In the genomic region with DNA sequence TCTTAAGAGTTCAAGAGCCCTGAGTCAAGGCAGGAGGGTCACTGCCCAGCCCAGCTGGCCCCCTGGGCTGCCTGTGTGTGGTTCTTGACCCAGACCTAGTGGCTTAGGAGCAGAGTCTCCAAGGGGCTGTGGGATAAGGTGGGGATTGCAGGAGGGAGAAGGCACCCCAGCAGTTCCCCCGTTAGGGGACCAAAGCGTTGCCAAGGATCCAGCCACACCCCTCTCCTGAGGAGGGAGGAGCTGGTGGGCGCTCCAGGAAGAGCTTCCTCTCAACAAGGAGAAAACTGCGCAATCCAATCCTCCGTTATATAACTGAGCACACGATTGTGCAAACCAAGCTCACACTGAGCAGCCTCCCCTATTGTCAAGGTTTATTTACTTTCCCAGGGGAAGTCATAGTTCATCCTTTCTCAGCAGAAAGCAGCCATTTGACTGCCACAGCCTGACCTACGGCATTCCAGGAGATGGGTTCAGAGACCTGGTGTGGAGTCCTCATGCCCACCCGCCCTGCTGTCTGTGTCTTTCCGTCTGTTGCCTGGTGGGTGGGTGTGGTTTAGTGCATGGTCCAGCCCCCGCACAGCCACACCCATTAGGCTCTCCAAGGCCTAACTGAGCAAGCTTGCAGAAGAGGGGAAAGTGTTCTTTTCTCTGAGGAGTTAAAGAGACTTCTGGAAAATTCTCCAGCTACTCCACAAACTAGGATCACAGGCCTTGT, we compare ENCODE assay signal across 8 cellular contexts. TPM values are rescaled to one million over a fixed set of nuclear protein-coding genes. Genes with fewer than 3 reads are reported as not detected.
DNase-seq lines count a peak whose midpoint lies in the region; ATAC-seq and TF ChIP-seq lines count a peak whose summit lies in the region.

No MANE protein-coding gene starts in this region.

- ATAC-seq in lung (ENCODE audit: insufficient read depth, low FRiP score) (peak; percentile 19), aorta (ENCODE audit: low FRiP score) (peak; percentile 64)

- H3K27ac ChIP-seq in breast epithelium (peak overlapping the region; percentile 67 to 91), lung (ENCODE audit: low read depth in 1 of 2, low read length in 1 of 2) (peak overlapping the region; percentile 10 to 82), aorta (ENCODE audit: low read depth in 1 of 2, low read length in 2 of 2) (no peak overlapping the region)

- H3K27me3 ChIP-seq in breast epithelium: no peaks in the 10 kb centered on the region
- H3K27me3 ChIP-seq in lung (ENCODE audit: control insufficient read depth, insufficient read depth): no peaks in the 10 kb centered on the region
- no peaks in the 10 kb centered on the region for H3K27me3 ChIP-seq in aorta (ENCODE audit: control insufficient read depth in 1 of 2, insufficient read depth in 2 of 2, low read length in 1 of 2)

- intact Hi-C loops in breast epithelium (cut with DNase I; ENCODE audit: low total_unique reads) (no loop called here), aorta (cut with DNase I) (no loop called here)

- H3K9me3 ChIP-seq in breast epithelium (no peaks in the 10 kb centered on the region), lung (ENCODE audit: control insufficient read depth in 2 of 2, insufficient read depth in 1 of 2, low read length in 1 of 2) (no peaks in the 10 kb centered on the region), aorta (ENCODE audit: control insufficient read depth, low read length) (no peaks in the 10 kb centered on the region)

- WGBS in lung, 2 donors: 6 to 15% methylated on average over 9 to 10 of the region's 10 CpGs
- WGBS in aorta, 2 donors: 76 to 77% methylated on average over 10 of the region's 10 CpGs

- H3K4me3 ChIP-seq in breast epithelium (peak overlapping the region in 1 of 3 donors; percentile 44), lung (no peak overlapping the region), aorta (ENCODE audit: low read length in 2 of 2) (no peak overlapping the region)

- H3K36me3 ChIP-seq in breast epithelium: no peaks in the 10 kb centered on the region
- no peaks in the 10 kb centered on the region for H3K36me3 ChIP-seq in lung (ENCODE audit: control insufficient read depth in 2 of 2, insufficient read depth in 2 of 2, low read length in 2 of 2)
- no peaks in the 10 kb centered on the region for H3K36me3 ChIP-seq in aorta (ENCODE audit: control insufficient read depth in 1 of 2, insufficient read depth in 2 of 2, low read length in 1 of 2)

- DNase-seq in Ammon's horn (ENCODE audit: low spot score): peak; percentile 48
- peak; percentile 81 for DNase-seq in NCI-H2029 (lab: John Stamatoyannopoulos, UW)
- no peak for DNase-seq in breast epithelium (ENCODE audit: low spot score in 2 of 2)
- peak; percentile 66 for DNase-seq in lung (ENCODE audit: low spot score)
- peak in 1 of 2 donors; percentile 71 for DNase-seq in aorta
- DNase-seq in NCI-H1694 treated with DMSO at 0.1 percent for 48 hours (lab: John Stamatoyannopoulos, UW): no peak
- no peak for DNase-seq in stimulated activated CD4-positive, alpha-beta T cell treated with anti-CD3 and anti-CD28 coated beads, Interleukin-4, amount 100 ng/mL, for 4 hours
- no peak for DNase-seq in C1 segment of cervical spinal cord (lab: John Stamatoyannopoulos, UW)

- TF ChIP-seq CTCF in breast epithelium (IDR thresholded peaks at IDR 0.05) (no peak), lung (IDR thresholded peaks at IDR 0.05; ENCODE audit: control extremely low read depth, extremely low read depth) (no peak)

- peaks cover 25 to 27% of the 10 kb centered on the region in 2 donors for H3K4me1 ChIP-seq in breast epithelium
- H3K4me1 ChIP-seq in lung (ENCODE audit: control insufficient read depth in 2 of 2, insufficient read depth in 2 of 2, low read length in 2 of 2): peaks cover 17 to 48% of the 10 kb centered on the region in 2 donors
- peaks cover 0 to 8% of the 10 kb centered on the region in 2 donors for H3K4me1 ChIP-seq in aorta (ENCODE audit: control insufficient read depth in 1 of 2, insufficient read depth in 2 of 2, low read length in 2 of 2)

- no peak for TF ChIP-seq POLR2A in breast epithelium (IDR thresholded peaks at IDR 0.05)

RNA-seq across cellular contexts. Expression of gene EPHX1, which starts 3.5 kb away (rescaled TPM):
- total RNA-seq in breast epithelium: 100 to 1,000 TPM in 1 of 3 donors, 10 to 100 TPM in 2; 63.6 to 168 (median 67.3) TPM
- total RNA-seq in lung: 100 to 1,000 TPM; 114 to 115 TPM
- polyA plus RNA-seq in lung: 10 to 100 TPM; 31.7 to 83.1 TPM
- total RNA-seq in aorta: 100 to 1,000 TPM in 1 of 2 donors, 10 to 100 TPM in 1; 57.6 to 153 TPM
- 10 to 100 TPM; 20.0 to 66.3 TPM for polyA plus RNA-seq in aorta

RNA-seq across cellular contexts. Expression of gene SRP9, which starts 35.8 kb away (rescaled TPM):
- total RNA-seq in breast epithelium (100 to 1,000 TPM; 168 to 251 (median 205) TPM), lung (100 to 1,000 TPM; 192 to 244 TPM), aorta (100 to 1,000 TPM; 128 to 140 TPM)
- polyA plus RNA-seq in lung (100 to 1,000 TPM; 156 to 172 TPM), aorta (100 to 1,000 TPM; 180 to 390 TPM)

Comparison
In these comparisons a context has a peak if more than half of its experiments do, and no peak if none do; other contexts are left out.
1. DNase-seq: peak in Ammon's horn (single experiment), NCI-H2029 (single experiment) and lung (single experiment); none in breast epithelium (0 of 2), NCI-H1694 treated with DMSO at 0.1 percent for 48 hours (single experiment), stimulated activated CD4-positive, alpha-beta T cell treated with anti-CD3 and anti-CD28 coated beads, Interleukin-4, amount 100 ng/mL, for 4 hours (0 of 2) and C1 segment of cervical spinal cord (0 of 14).
2. H3K27ac ChIP-seq: peak in breast epithelium (2 of 2) and lung (2 of 2); none in aorta (0 of 2).